Comparison of ENCODE assay signal across 1 cellular context in genomic region chr9:38396371-38396671, GRCh38.
A peak's percentile ranks its signal among the peaks of the same experiment; 100 is the strongest.
TF ChIP-seq lines count a peak whose summit lies in the region.

No MANE protein-coding gene starts in this region.

TF ChIP-seq in HepG2, 621 proteins besides CTCF, POLR2A, EP300 and RAD21:
- TF ChIP-seq ZNF777 (CRISPR knock-in tag; IDR thresholded peaks at IDR 0.05): no peak
- no peak for TF ChIP-seq TEAD3 (CRISPR knock-in tag; optimal IDR thresholded peaks at IDR 0.05; ENCODE audit: borderline replicate concordance)
- TF ChIP-seq AGO2 (optimal IDR thresholded peaks at IDR 0.05; ENCODE audit: low read depth, low read length): peak; percentile 67
- TF ChIP-seq, protein P1, sequence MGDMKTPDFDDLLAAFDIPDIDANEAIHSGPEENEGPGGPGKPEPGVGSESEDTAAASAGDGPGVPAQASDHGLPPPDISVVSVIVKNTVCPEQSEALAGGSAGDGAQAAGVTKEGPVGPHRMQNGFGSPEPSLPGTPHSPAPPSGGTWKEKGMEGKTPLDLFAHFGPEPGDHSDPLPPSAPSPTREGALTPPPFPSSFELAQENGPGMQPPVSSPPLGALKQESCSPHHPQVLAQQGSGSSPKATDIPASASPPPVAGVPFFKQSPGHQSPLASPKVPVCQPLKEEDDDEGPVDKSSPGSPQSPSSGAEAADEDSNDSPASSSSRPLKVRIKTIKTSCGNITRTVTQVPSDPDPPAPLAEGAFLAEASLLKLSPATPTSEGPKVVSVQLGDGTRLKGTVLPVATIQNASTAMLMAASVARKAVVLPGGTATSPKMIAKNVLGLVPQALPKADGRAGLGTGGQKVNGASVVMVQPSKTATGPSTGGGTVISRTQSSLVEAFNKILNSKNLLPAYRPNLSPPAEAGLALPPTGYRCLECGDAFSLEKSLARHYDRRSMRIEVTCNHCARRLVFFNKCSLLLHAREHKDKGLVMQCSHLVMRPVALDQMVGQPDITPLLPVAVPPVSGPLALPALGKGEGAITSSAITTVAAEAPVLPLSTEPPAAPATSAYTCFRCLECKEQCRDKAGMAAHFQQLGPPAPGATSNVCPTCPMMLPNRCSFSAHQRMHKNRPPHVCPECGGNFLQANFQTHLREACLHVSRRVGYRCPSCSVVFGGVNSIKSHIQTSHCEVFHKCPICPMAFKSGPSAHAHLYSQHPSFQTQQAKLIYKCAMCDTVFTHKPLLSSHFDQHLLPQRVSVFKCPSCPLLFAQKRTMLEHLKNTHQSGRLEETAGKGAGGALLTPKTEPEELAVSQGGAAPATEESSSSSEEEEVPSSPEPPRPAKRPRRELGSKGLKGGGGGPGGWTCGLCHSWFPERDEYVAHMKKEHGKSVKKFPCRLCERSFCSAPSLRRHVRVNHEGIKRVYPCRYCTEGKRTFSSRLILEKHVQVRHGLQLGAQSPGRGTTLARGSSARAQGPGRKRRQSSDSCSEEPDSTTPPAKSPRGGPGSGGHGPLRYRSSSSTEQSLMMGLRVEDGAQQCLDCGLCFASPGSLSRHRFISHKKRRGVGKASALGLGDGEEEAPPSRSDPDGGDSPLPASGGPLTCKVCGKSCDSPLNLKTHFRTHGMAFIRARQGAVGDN (CRISPR knock-in tag; IDR thresholded peaks at IDR 0.05): peak; percentile 32; the same call in 1 of the 2 replicates
- TF ChIP-seq ETS1 (CRISPR knock-in tag; IDR thresholded peaks at IDR 0.05): no peak
- TF ChIP-seq CCAR2 (optimal IDR thresholded peaks at IDR 0.05; ENCODE audit: low read depth, low read length): no peak
- no peak for TF ChIP-seq ZNF274 (CRISPR knock-in tag; IDR thresholded peaks at IDR 0.05)
- no peak for TF ChIP-seq CHD4 (IDR thresholded peaks at IDR 0.05; ENCODE audit: borderline replicate concordance, low read length)
